ENCODE assay signal across 25 cellular contexts in genomic region chr15:39864116-39864515, GRCh38.
"Had no signal": no experiment of that assay in that cellular context is flagged by ENCODE, and none has a peak within 500 bp of the region (broad histone marks: within the 10 kb centered on the region; RNA-seq: fewer than 3 reads in every experiment).

No MANE protein-coding gene starts in this region.

- H3K4me1 Mint-ChIP-seq: T-cell had no signal

- H3K9me3 ChIP-seq: MG63, SK-N-SH had no signal

- H3K36me3 Mint-ChIP-seq: T-cell had no signal

- H3K9me3 Mint-ChIP-seq: T-cell; T-helper 1 cell treated with Interleukin-12 subunit alpha and Interleukin-12 subunit beta and Interleukin-4 antibody, amounts not matched to agents 30 μg/mL and 1 μg/mL, for 36 hours had no signal

- ATAC-seq: Panc1, PC-3, T-cell had no signal

- H3K9ac ChIP-seq: SK-N-SH had no signal

- H3K27ac Mint-ChIP-seq: T-cell; T-helper 1 cell treated with Interleukin-12 subunit alpha and Interleukin-12 subunit beta and Interleukin-4 antibody, amounts not matched to agents 30 μg/mL and 1 μg/mL, for 36 hours had no signal

- H3K4me3 Mint-ChIP-seq: T-cell; T-helper 1 cell treated with Interleukin-12 subunit alpha and Interleukin-12 subunit beta and Interleukin-4 antibody, amounts not matched to agents 30 μg/mL and 1 μg/mL, for 36 hours had no signal

- H3K27ac ChIP-seq: HL-60, RWPE1 had no signal

- H3K27me3 ChIP-seq: MG63 had no signal

- DNase-seq: KBM-7; MG63; NCI-H1092; NCI-H1105 treated with DMSO at 0.1 percent for 48 hours; NCI-H1417 treated with DMSO at 0.1 percent for 48 hours; NCI-H146; NCI-H1694 treated with DMSO at 0.1 percent for 48 hours; NCI-H1930; NCI-H2081; NCI-H2107; NCI-H2227 treated with DMSO at 0.1 percent for 48 hours; NCI-H524; NCI-H526 treated with DMSO at 0.1 percent for 48 hours; NCI-H774; NK-92 treated with Interleukin-12 subunit alpha and Interleukin-12 subunit beta, amount 100 ng/mL, for 24 hours; PC-3; SHP77; SK-N-SH; SW 1271; T-cell had no signal

- FAIRE-seq: HTR-8/SVneo had no signal

- H3K4me2 ChIP-seq: SK-N-SH had no signal

- H3K4me3 ChIP-seq: MG63 had no signal
